18 cellular contexts compared by ENCODE assay signal in genomic region chr11:12938590-12939247, GRCh38.
"Had no signal": no experiment of that assay in that cellular context is flagged by ENCODE, and none has a peak within 500 bp of the region (broad histone marks: within the 10 kb centered on the region; RNA-seq: fewer than 3 reads in every experiment).

No MANE protein-coding gene starts in this region.

- H3K9me3 ChIP-seq: gastroesophageal sphincter, mucosa of descending colon, ovary, right atrium auricular region, tibial nerve, upper lobe of right lung, vagina had no signal

- DNase-seq: effector CD4-positive, alpha-beta T cell; endodermal cell; erythroblast; glutamatergic neuron; islet precursor cell; mucosa of descending colon; natural killer cell; ovary; stimulated activated CD4-positive, alpha-beta T cell treated with anti-CD3 and anti-CD28 coated beads, Interleukin-2, amount 100 ng/mL, for 48 hours; stimulated activated naive CD4-positive, alpha-beta T cell treated with Interleukin-2 at 50 U/mL for 16 hours; upper lobe of right lung had no signal

- H3K4me1 Mint-ChIP-seq: endodermal cell, natural killer cell, neural crest cell had no signal

- H3K4me1 ChIP-seq: gastroesophageal sphincter, right atrium auricular region, upper lobe of right lung, vagina had no signal

- H3K4me2 ChIP-seq: smooth muscle cell had no signal

- H3K9me3 Mint-ChIP-seq: endodermal cell, natural killer cell, neural crest cell had no signal

- H3K27ac Mint-ChIP-seq: natural killer cell had no signal

- ATAC-seq: gastroesophageal sphincter, left lobe of liver, mucosa of descending colon, natural killer cell, upper lobe of right lung had no signal

- H3K4me3 ChIP-seq: gastroesophageal sphincter, mucosa of descending colon, ovary, right atrium auricular region, smooth muscle cell, tibial nerve, upper lobe of right lung, vagina had no signal

- H3K36me3 ChIP-seq: ovary had no signal

- H3K27me3 ChIP-seq: gastroesophageal sphincter, ovary, right atrium auricular region, tibial nerve, upper lobe of right lung, vagina had no signal

- H3K36me3 Mint-ChIP-seq: natural killer cell had no signal

- H3K4me3 Mint-ChIP-seq: endodermal cell, natural killer cell, neural crest cell had no signal

- H3K27ac ChIP-seq: gastroesophageal sphincter, ovary, right atrium auricular region, upper lobe of right lung, vagina had no signal
